ENCODE assay signal across 1 cellular context in the genomic region with DNA sequence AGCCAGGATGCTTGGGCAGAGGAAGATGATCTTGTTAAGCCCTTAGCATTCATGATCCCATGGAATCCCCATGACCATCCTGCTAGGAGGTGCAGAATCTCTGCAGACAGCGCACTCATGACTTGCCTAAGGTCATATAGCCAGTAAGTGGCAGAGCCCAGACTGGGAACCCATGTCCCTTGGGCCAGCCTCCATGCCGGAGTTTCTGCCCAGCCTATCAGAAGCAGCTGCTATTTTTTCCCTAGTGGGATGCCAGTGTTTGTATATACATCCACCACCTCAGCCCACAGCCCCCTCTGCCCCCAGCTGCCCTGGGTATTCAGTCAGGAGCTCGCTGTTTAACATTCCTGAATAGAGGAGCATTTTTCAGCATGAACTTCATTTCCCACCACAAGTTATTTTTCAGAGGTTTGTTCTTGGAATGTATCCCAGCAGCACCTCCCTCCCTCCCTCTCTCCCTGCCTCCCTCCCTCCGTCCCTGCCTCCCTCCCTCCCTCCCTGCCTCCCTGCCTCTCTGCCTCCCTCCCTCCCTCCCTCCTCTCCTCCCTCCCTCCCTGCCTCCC.
TF ChIP-seq lines count a peak whose summit lies in the region.

No MANE protein-coding gene starts in this region.

TF ChIP-seq in HepG2, 621 proteins besides CTCF, POLR2A, EP300 and RAD21:
- TF ChIP-seq, protein P1, sequence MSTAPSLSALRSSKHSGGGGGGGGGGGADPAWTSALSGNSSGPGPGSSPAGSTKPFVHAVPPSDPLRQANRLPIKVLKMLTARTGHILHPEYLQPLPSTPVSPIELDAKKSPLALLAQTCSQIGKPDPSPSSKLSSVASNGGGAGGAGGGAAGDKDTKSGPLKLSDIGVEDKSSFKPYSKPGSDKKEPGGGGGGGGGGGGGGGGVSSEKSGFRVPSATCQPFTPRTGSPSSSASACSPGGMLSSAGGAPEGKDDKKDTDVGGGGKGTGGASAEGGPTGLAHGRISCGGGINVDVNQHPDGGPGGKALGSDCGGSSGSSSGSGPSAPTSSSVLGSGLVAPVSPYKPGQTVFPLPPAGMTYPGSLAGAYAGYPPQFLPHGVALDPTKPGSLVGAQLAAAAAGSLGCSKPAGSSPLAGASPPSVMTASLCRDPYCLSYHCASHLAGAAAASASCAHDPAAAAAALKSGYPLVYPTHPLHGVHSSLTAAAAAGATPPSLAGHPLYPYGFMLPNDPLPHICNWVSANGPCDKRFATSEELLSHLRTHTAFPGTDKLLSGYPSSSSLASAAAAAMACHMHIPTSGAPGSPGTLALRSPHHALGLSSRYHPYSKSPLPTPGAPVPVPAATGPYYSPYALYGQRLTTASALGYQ (CRISPR knock-in tag; IDR thresholded peaks at IDR 0.05) = 0 out of 2 replicates have a peak, but pooled peaks have one; percentile 8
- TF ChIP-seq, protein P2, sequence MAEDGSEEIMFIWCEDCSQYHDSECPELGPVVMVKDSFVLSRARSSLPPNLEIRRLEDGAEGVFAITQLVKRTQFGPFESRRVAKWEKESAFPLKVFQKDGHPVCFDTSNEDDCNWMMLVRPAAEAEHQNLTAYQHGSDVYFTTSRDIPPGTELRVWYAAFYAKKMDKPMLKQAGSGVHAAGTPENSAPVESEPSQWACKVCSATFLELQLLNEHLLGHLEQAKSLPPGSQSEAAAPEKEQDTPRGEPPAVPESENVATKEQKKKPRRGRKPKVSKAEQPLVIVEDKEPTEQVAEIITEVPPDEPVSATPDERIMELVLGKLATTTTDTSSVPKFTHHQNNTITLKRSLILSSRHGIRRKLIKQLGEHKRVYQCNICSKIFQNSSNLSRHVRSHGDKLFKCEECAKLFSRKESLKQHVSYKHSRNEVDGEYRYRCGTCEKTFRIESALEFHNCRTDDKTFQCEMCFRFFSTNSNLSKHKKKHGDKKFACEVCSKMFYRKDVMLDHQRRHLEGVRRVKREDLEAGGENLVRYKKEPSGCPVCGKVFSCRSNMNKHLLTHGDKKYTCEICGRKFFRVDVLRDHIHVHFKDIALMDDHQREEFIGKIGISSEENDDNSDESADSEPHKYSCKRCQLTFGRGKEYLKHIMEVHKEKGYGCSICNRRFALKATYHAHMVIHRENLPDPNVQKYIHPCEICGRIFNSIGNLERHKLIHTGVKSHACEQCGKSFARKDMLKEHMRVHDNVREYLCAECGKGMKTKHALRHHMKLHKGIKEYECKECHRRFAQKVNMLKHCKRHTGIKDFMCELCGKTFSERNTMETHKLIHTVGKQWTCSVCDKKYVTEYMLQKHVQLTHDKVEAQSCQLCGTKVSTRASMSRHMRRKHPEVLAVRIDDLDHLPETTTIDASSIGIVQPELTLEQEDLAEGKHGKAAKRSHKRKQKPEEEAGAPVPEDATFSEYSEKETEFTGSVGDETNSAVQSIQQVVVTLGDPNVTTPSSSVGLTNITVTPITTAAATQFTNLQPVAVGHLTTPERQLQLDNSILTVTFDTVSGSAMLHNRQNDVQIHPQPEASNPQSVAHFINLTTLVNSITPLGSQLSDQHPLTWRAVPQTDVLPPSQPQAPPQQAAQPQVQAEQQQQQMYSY (CRISPR knock-in tag; IDR thresholded peaks at IDR 0.05) = peak; percentile 92
- TF ChIP-seq, protein P3, sequence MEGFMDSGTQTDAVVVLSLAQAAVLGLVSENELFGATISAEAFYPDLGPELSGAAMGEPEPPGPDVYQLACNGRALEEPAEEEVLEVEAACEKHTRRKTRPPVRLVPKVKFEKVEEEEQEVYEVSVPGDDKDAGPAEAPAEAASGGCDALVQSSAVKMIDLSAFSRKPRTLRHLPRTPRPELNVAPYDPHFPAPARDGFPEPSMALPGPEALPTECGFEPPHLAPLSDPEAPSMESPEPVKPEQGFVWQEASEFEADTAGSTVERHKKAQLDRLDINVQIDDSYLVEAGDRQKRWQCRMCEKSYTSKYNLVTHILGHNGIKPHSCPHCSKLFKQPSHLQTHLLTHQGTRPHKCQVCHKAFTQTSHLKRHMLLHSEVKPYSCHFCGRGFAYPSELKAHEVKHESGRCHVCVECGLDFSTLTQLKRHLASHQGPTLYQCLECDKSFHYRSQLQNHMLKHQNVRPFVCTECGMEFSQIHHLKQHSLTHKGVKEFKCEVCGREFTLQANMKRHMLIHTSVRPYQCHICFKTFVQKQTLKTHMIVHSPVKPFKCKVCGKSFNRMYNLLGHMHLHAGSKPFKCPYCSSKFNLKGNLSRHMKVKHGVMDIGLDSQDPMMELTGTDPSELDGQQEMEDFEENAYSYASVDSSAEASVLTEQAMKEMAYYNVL (CRISPR knock-in tag; IDR thresholded peaks at IDR 0.05; ENCODE audit: borderline replicate concordance) = no peak
